Comparison of ENCODE assay signal across 16 cellular contexts in genomic region chr4:86775061-86775460, GRCh38.
DNase-seq lines count a peak whose midpoint lies in the region; ATAC-seq and TF ChIP-seq lines count a peak whose summit lies in the region.
"Had no signal": no experiment of that assay in that cellular context is flagged by ENCODE, and none has a peak within 500 bp of the region (broad histone marks: within the 10 kb centered on the region; RNA-seq: fewer than 3 reads in every experiment).

No MANE protein-coding gene starts in this region.

- TF ChIP-seq POLR2A in esophagus squamous epithelium (IDR thresholded peaks at IDR 0.05), result no peak

- no peaks in the 10 kb centered on the region for H3K9me3 ChIP-seq in esophagus squamous epithelium
- H3K9me3 ChIP-seq: BE2C, Caco-2 had no signal

- WGBS in esophagus squamous epithelium, 2 donors, result 53 to 71% methylated on average over 4 of the region's 4 CpGs

- DNase-seq in HCEC 1CT (peak; percentile 1), fibroblast of mammary gland (ENCODE audit: low read depth) (peak; percentile 38), iris pigment epithelial cell (ENCODE audit: low read depth) (peak; percentile 28), GOT3 (lab: John Stamatoyannopoulos, UW) (no peak), esophagus squamous epithelium (lab: John Stamatoyannopoulos, UW) (no peak)
- DNase-seq in stimulated activated CD4-positive, alpha-beta T cell treated with anti-CD3 and anti-CD28 coated beads, Interleukin-4, amount 100 ng/mL, for 24 hours, result no peak
- DNase-seq: BE2C; Caco-2; CD4-positive, alpha-beta T cell; DMS79; GDM1; H9; IMR-90 had no signal

- H3K27me3 ChIP-seq in esophagus squamous epithelium, result no peaks in the 10 kb centered on the region
- H3K27me3 ChIP-seq: BE2C had no signal

- no peak overlapping the region for H3K4me3 ChIP-seq in fibroblast of mammary gland (ENCODE audit: control insufficient read depth, low read depth, low read length)
- no peak overlapping the region for H3K4me3 ChIP-seq in esophagus squamous epithelium
- H3K4me3 ChIP-seq: K562 had no signal

- intact Hi-C loops in esophagus squamous epithelium (cut with DNase I), result no loop called here

- H3K4me1 ChIP-seq in esophagus squamous epithelium, result no peaks in the 10 kb centered on the region
- H3K4me1 ChIP-seq: Caco-2 had no signal

- TF ChIP-seq CTCF in fibroblast of mammary gland (conservative IDR thresholded peaks at IDR 0.05; ENCODE audit: control insufficient read depth, insufficient read depth, low read depth, low read length), result no peak
- no peak for TF ChIP-seq CTCF in esophagus squamous epithelium (IDR thresholded peaks at IDR 0.05)

- peaks cover 0 to 97% (median 16%) of the 10 kb centered on the region in 3 donors for H3K36me3 ChIP-seq in esophagus squamous epithelium

- no peak for ATAC-seq in HG02763 (IDR thresholded peaks at IDR 0.05; ENCODE audit: unreplicated experiment)
- ATAC-seq: K562 had no signal

- H3K27ac ChIP-seq in esophagus squamous epithelium, result no peak overlapping the region
- H3K27ac ChIP-seq: C4-2B had no signal

Comparison
In these comparisons a context has a peak if more than half of its experiments do, and no peak if none do; other contexts are left out.
1. DNase-seq: peak in HCEC 1CT (single experiment), fibroblast of mammary gland (single experiment) and iris pigment epithelial cell (single experiment); none in stimulated activated CD4-positive, alpha-beta T cell treated with anti-CD3 and anti-CD28 coated beads, Interleukin-4, amount 100 ng/mL, for 24 hours (single experiment), GOT3 (single experiment) and esophagus squamous epithelium (single experiment).